Comparison of ENCODE assay signal across 8 cellular contexts in the genomic region with DNA sequence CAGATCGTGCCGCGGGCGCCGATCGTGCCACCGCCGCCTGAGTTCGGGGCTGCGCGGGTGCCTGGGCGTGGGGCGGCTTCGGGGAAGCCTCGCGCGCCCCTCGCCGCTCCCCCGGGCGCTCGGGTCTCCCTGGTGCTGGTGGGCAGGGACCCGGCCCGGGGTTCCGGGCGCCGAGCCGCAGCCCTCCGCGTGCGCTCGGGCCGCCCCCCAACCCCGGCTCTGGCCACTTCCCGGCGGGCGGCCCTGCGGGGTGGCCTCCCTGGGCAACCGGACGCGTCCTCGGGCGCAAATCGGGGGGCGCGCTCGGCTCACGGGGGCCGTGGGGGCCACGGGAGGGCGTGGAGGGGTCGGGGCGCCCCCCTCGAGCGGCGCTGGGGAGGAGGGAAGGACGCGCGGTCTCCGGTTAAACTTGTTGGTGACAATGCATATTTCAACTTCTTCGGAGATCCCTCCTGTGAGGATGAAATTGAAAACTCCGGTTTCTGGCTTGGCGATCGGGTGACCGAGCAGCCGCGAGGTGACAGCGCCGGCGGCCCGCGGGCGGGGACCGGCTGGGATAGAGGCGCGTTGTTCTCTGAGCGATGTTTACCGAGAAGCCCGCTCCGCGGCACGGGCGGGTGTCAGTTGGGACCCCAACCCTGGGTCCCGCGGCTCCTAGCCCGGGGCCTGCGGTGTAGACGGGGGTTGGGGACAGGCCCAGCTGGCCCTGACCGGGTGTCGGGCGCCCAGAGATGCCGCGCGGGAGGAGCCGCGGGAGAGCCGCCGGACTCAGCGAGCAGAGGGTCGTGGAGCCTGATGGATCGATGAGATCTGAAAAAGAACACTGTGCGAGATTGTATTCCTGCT. TPM values are rescaled to one million over a fixed set of nuclear protein-coding genes. Genes with fewer than 3 reads are reported as not detected.
A peak's percentile ranks its signal among the peaks of the same experiment; 100 is the strongest.
DNase-seq lines count a peak whose midpoint lies in the region; ATAC-seq lines count a peak whose summit lies in the region.

No MANE protein-coding gene starts in this region.

- no peaks in the 10 kb centered on the region for H3K36me3 Mint-ChIP-seq in activated CD4-positive, alpha-beta T cell treated with anti-CD3 and anti-CD28 coated beads, Interleukin-2, amount 10 ng/mL, durations not matched to agents 24 days and 14 days (ENCODE audit: low read depth)
- no peaks in the 10 kb centered on the region for H3K36me3 Mint-ChIP-seq in activated T-helper 1 cell treated with anti-CD3 and anti-CD28 coated beads, Interleukin-12 subunit alpha, Interleukin-12 subunit beta, Interleukin-2, Interleukin-4 antibody, amounts not matched to agents 30 ng/mL and 10 ng/mL and 1 ng/mL, durations not matched to agents 14 hours and 24 hours and 36 hours (ENCODE audit: low read depth)

- H3K9me3 Mint-ChIP-seq in activated CD4-positive, alpha-beta T cell treated with anti-CD3 and anti-CD28 coated beads, Interleukin-2, amount 10 ng/mL, durations not matched to agents 24 days and 14 days: no peaks in the 10 kb centered on the region
- no peaks in the 10 kb centered on the region for H3K9me3 Mint-ChIP-seq in activated T-helper 1 cell treated with anti-CD3 and anti-CD28 coated beads, Interleukin-12 subunit alpha, Interleukin-12 subunit beta, Interleukin-2, Interleukin-4 antibody, amounts not matched to agents 30 ng/mL and 10 ng/mL and 1 ng/mL, durations not matched to agents 14 hours and 24 hours and 36 hours

- H3K27me3 Mint-ChIP-seq in activated CD4-positive, alpha-beta T cell treated with anti-CD3 and anti-CD28 coated beads, Interleukin-2, amount 10 ng/mL, durations not matched to agents 24 days and 14 days: peaks cover 73% of the 10 kb centered on the region
- H3K27me3 Mint-ChIP-seq in activated T-helper 1 cell treated with anti-CD3 and anti-CD28 coated beads, Interleukin-12 subunit alpha, Interleukin-12 subunit beta, Interleukin-2, Interleukin-4 antibody, amounts not matched to agents 30 ng/mL and 10 ng/mL and 1 ng/mL, durations not matched to agents 14 hours and 24 hours and 36 hours (ENCODE audit: insufficient read depth): peaks cover 62% of the 10 kb centered on the region

- intact Hi-C loops in activated CD4-positive, alpha-beta T cell treated with anti-CD3 and anti-CD28 coated beads, Interleukin-2, amount 10 ng/mL, durations not matched to agents 24 days and 14 days (cut with micrococcal nuclease): no loop called here
- intact Hi-C loops in activated T-helper 1 cell treated with anti-CD3 and anti-CD28 coated beads, Interleukin-12 subunit alpha, Interleukin-12 subunit beta, Interleukin-2, Interleukin-4 antibody, amounts not matched to agents 30 ng/mL and 10 ng/mL and 1 ng/mL, durations not matched to agents 14 hours and 24 hours and 36 hours (cut with micrococcal nuclease): no loop called here
- intact Hi-C loops in left ventricle myocardium superior (cut with micrococcal nuclease): no loop called here

- DNase-seq in activated CD4-positive, alpha-beta T cell treated with anti-CD3 and anti-CD28 coated beads, Interleukin-2, amount 10 ng/mL, durations not matched to agents 24 days and 14 days: peak; percentile 62
- DNase-seq in activated CD4-positive, alpha-beta T cell treated with anti-CD3 and anti-CD28 coated beads for 4 hours: no peak
- no peak for DNase-seq in activated T-helper 1 cell treated with anti-CD3 and anti-CD28 coated beads, Interleukin-12 subunit alpha, Interleukin-12 subunit beta, Interleukin-2, Interleukin-4 antibody, amounts not matched to agents 30 ng/mL and 10 ng/mL and 1 ng/mL, durations not matched to agents 14 hours and 24 hours and 36 hours (ENCODE audit: low spot score)
- DNase-seq in left ventricle myocardium superior: peak; percentile 51
- peak; percentile 20 for DNase-seq in putamen (ENCODE audit: low spot score)

- peak overlapping the region; percentile 17 for H3K27ac Mint-ChIP-seq in activated CD4-positive, alpha-beta T cell treated with anti-CD3 and anti-CD28 coated beads, Interleukin-2, amount 10 ng/mL, durations not matched to agents 24 days and 14 days
- H3K27ac Mint-ChIP-seq in activated T-helper 1 cell treated with anti-CD3 and anti-CD28 coated beads, Interleukin-12 subunit alpha, Interleukin-12 subunit beta, Interleukin-2, Interleukin-4 antibody, amounts not matched to agents 30 ng/mL and 10 ng/mL and 1 ng/mL, durations not matched to agents 14 hours and 24 hours and 36 hours: no peak overlapping the region

- peaks cover 3% of the 10 kb centered on the region for H3K4me1 Mint-ChIP-seq in activated CD4-positive, alpha-beta T cell treated with anti-CD3 and anti-CD28 coated beads, Interleukin-2, amount 10 ng/mL, durations not matched to agents 24 days and 14 days
- no peaks in the 10 kb centered on the region for H3K4me1 Mint-ChIP-seq in activated T-helper 1 cell treated with anti-CD3 and anti-CD28 coated beads, Interleukin-12 subunit alpha, Interleukin-12 subunit beta, Interleukin-2, Interleukin-4 antibody, amounts not matched to agents 30 ng/mL and 10 ng/mL and 1 ng/mL, durations not matched to agents 14 hours and 24 hours and 36 hours (ENCODE audit: low read depth)

- peak overlapping the region; percentile 59 for H3K4me3 Mint-ChIP-seq in activated CD4-positive, alpha-beta T cell treated with anti-CD3 and anti-CD28 coated beads, Interleukin-2, amount 10 ng/mL, durations not matched to agents 24 days and 14 days
- peak overlapping the region; percentile 58 for H3K4me3 Mint-ChIP-seq in activated T-helper 1 cell treated with anti-CD3 and anti-CD28 coated beads, Interleukin-12 subunit alpha, Interleukin-12 subunit beta, Interleukin-2, Interleukin-4 antibody, amounts not matched to agents 30 ng/mL and 10 ng/mL and 1 ng/mL, durations not matched to agents 14 hours and 24 hours and 36 hours

- ATAC-seq in left ventricle myocardium superior (peak; percentile 10), HG03469 (IDR thresholded peaks at IDR 0.05; ENCODE audit: unreplicated experiment) (no peak), HG03196 (IDR thresholded peaks at IDR 0.05; ENCODE audit: unreplicated experiment) (no peak), GM19397 (IDR thresholded peaks at IDR 0.05; ENCODE audit: unreplicated experiment) (no peak)

RNA-seq across cellular contexts. Expression of gene SH3BP4, which starts 0.7 kb away (rescaled TPM):
- 0.07 and 0.28 TPM in 2 replicates for total RNA-seq in activated CD4-positive, alpha-beta T cell treated with anti-CD3 and anti-CD28 coated beads, Interleukin-2, amount 10 ng/mL, durations not matched to agents 24 days and 14 days
- 0.05 and 0.26 TPM in 2 replicates for total RNA-seq in activated T-helper 1 cell treated with anti-CD3 and anti-CD28 coated beads, Interleukin-12 subunit alpha, Interleukin-12 subunit beta, Interleukin-2, Interleukin-4 antibody, amounts not matched to agents 30 ng/mL and 10 ng/mL and 1 ng/mL, durations not matched to agents 14 hours and 24 hours and 36 hours
- 8.3 TPM for total RNA-seq in left ventricle myocardium superior

Comparison
In these comparisons a context has a peak if more than half of its experiments do, and no peak if none do; other contexts are left out.
1. DNase-seq: peak in activated CD4-positive, alpha-beta T cell treated with anti-CD3 and anti-CD28 coated beads, Interleukin-2, amount 10 ng/mL, durations not matched to agents 24 days and 14 days (single experiment), left ventricle myocardium superior (single experiment) and putamen (single experiment); none in activated CD4-positive, alpha-beta T cell treated with anti-CD3 and anti-CD28 coated beads for 4 hours (0 of 2) and activated T-helper 1 cell treated with anti-CD3 and anti-CD28 coated beads, Interleukin-12 subunit alpha, Interleukin-12 subunit beta, Interleukin-2, Interleukin-4 antibody, amounts not matched to agents 30 ng/mL and 10 ng/mL and 1 ng/mL, durations not matched to agents 14 hours and 24 hours and 36 hours (single experiment).